ENCODE assay signal across 1 cellular context in the genomic region with DNA sequence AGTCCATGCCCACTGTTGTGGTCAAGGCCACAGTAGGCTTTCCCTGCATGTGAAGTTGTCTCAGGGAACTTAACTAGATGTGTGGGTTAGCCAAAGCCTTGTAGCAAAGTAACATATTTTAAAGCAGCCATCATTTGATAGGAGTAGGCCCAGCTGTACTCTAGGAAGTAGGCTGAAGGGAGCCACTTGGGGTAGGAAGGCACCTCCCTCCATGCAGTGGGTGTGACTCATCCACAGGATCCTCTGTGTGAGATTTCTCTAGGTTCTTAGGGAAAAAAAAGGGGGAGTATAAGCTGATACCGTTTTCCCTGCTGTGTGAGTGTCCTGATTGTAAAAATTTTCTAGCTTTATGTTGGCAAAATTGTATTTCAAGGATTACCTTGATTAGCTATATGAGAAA.
TF ChIP-seq lines count a peak whose summit lies in the region.

No MANE protein-coding gene starts in this region.

TF ChIP-seq in HEK293, 187 proteins besides CTCF, POLR2A, EP300 and RAD21 (continued from another document):
- TF ChIP-seq, protein P1, sequence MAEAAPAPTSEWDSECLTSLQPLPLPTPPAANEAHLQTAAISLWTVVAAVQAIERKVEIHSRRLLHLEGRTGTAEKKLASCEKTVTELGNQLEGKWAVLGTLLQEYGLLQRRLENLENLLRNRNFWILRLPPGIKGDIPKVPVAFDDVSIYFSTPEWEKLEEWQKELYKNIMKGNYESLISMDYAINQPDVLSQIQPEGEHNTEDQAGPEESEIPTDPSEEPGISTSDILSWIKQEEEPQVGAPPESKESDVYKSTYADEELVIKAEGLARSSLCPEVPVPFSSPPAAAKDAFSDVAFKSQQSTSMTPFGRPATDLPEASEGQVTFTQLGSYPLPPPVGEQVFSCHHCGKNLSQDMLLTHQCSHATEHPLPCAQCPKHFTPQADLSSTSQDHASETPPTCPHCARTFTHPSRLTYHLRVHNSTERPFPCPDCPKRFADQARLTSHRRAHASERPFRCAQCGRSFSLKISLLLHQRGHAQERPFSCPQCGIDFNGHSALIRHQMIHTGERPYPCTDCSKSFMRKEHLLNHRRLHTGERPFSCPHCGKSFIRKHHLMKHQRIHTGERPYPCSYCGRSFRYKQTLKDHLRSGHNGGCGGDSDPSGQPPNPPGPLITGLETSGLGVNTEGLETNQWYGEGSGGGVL (tag by site-specific recombination; IDR thresholded peaks at IDR 0.05), result no peak
- TF ChIP-seq ZBTB21 (tag by site-specific recombination; IDR thresholded peaks at IDR 0.05) (no peak), ZNF658 (tag by site-specific recombination; IDR thresholded peaks at IDR 0.05) (no peak), ZNF19 (tag by site-specific recombination; IDR thresholded peaks at IDR 0.05; ENCODE audit: low read depth) (no peak), ZNF664 (tag by site-specific recombination; IDR thresholded peaks at IDR 0.05) (peak; percentile 45; the same call in 1 of the 2 replicates), ZNF555 (tag by site-specific recombination; conservative IDR thresholded peaks at IDR 0.05) (no peak), ZNF311 (tag by site-specific recombination; IDR thresholded peaks at IDR 0.05; ENCODE audit: borderline replicate concordance) (no peak), ZNF792 (tag by site-specific recombination; IDR thresholded peaks at IDR 0.05) (no peak), GLIS1 (tag by site-specific recombination; IDR thresholded peaks at IDR 0.05) (0 out of 2 replicates have a peak, but pooled peaks have one; percentile 9), ZNF585B (tag by site-specific recombination; IDR thresholded peaks at IDR 0.05) (no peak), ZNF670 (tag by site-specific recombination; IDR thresholded peaks at IDR 0.05; ENCODE audit: low read depth) (no peak), ZNF266 (tag by site-specific recombination; IDR thresholded peaks at IDR 0.05; ENCODE audit: low read depth) (no peak)
- TF ChIP-seq, protein P2, sequence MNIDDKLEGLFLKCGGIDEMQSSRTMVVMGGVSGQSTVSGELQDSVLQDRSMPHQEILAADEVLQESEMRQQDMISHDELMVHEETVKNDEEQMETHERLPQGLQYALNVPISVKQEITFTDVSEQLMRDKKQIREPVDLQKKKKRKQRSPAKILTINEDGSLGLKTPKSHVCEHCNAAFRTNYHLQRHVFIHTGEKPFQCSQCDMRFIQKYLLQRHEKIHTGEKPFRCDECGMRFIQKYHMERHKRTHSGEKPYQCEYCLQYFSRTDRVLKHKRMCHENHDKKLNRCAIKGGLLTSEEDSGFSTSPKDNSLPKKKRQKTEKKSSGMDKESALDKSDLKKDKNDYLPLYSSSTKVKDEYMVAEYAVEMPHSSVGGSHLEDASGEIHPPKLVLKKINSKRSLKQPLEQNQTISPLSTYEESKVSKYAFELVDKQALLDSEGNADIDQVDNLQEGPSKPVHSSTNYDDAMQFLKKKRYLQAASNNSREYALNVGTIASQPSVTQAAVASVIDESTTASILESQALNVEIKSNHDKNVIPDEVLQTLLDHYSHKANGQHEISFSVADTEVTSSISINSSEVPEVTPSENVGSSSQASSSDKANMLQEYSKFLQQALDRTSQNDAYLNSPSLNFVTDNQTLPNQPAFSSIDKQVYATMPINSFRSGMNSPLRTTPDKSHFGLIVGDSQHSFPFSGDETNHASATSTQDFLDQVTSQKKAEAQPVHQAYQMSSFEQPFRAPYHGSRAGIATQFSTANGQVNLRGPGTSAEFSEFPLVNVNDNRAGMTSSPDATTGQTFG (tag by site-specific recombination; IDR thresholded peaks at IDR 0.05; ENCODE audit: borderline replicate concordance), result no peak
- TF ChIP-seq, protein P3, sequence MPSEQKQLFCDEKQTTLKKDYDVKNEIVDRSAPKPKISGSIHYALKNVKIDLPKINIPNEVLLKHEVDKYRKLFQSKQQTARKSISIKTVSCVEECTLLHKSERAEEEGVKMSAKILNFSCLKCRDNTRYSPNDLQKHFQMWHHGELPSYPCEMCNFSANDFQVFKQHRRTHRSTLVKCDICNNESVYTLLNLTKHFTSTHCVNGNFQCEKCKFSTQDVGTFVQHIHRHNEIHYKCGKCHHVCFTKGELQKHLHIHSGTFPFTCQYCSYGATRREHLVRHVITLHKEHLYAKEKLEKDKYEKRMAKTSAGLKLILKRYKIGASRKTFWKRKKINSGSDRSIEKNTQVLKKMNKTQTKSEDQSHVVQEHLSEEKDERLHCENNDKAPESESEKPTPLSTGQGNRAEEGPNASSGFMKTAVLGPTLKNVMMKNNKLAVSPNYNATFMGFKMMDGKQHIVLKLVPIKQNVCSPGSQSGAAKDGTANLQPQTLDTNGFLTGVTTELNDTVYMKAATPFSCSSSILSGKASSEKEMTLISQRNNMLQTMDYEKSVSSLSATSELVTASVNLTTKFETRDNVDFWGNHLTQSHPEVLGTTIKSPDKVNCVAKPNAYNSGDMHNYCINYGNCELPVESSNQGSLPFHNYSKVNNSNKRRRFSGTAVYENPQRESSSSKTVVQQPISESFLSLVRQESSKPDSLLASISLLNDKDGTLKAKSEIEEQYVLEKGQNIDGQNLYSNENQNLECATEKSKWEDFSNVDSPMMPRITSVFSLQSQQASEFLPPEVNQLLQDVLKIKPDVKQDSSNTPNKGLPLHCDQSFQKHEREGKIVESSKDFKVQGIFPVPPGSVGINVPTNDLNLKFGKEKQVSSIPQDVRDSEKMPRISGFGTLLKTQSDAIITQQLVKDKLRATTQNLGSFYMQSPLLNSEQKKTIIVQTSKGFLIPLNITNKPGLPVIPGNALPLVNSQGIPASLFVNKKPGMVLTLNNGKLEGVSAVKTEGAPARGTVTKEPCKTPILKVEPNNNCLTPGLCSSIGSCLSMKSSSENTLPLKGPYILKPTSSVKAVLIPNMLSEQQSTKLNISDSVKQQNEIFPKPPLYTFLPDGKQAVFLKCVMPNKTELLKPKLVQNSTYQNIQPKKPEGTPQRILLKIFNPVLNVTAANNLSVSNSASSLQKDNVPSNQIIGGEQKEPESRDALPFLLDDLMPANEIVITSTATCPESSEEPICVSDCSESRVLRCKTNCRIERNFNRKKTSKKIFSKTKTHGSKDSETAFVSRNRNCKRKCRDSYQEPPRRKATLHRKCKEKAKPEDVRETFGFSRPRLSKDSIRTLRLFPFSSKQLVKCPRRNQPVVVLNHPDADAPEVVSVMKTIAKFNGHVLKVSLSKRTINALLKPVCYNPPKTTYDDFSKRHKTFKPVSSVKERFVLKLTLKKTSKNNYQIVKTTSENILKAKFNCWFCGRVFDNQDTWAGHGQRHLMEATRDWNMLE (tag by site-specific recombination; conservative IDR thresholded peaks at IDR 0.05; ENCODE audit: low read depth), result no peak
